ENCODE assay signal across 26 cellular contexts in the genomic region with DNA sequence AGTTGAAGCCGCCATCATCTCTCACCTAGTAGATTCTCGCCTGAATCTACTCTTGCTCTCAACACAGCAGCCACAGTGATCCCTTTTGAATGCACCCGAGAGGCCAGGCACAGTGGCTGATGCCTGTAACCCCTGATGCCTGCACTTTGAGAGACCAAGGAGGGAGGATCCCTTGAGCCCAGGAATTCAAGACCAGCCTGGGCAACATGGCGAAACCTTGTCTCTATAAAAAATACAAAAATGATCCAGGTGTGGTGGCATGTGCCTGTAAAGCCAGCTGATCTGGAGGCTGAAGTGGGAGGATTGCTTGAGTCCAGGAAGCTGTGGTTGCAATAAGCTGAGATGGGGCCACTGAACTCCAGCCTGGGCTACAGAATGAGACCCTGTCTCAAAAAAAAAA.
"Had no signal": no experiment of that assay in that cellular context is flagged by ENCODE, and none has a peak within 500 bp of the region (broad histone marks: within the 10 kb centered on the region; RNA-seq: fewer than 3 reads in every experiment).

No MANE protein-coding gene starts in this region.

- H3K36me3 ChIP-seq: gastrocnemius medialis, left lung, neural progenitor cell, prostate gland, right atrium auricular region, suprapubic skin, transverse colon, upper lobe of right lung, uterus had no signal

- H3K4me2 ChIP-seq: neural progenitor cell had no signal

- H3K27ac ChIP-seq: epithelial cell of prostate, gastrocnemius medialis, left lung, neural progenitor cell, prostate gland, right atrium auricular region, suprapubic skin, transverse colon, upper lobe of right lung, uterus had no signal

- ATAC-seq: esophagus mucosa; gastrocnemius medialis; left lung; mucosa of descending colon; stimulated activated naive CD8-positive, alpha-beta T cell treated with anti-CD3 and anti-CD28 coated beads, Interleukin-15, amount 100 ng/mL, for 72 hours; upper lobe of right lung had no signal

- H3K9me3 ChIP-seq: gastrocnemius medialis, left lung, mucosa of descending colon, prostate gland, right atrium auricular region, suprapubic skin, transverse colon, upper lobe of right lung, uterus had no signal

- DNase-seq: cortex of kidney; foreskin fibroblast; gastrocnemius medialis; head of caudate nucleus; kidney; left lung; mesenchymal stem cell; mucosa of descending colon; naive B cell; nucleus accumbens; small intestine; stimulated activated CD4-positive, alpha-beta T cell treated with anti-CD3 and anti-CD28 coated beads, Interleukin-12 subunit alpha, Interleukin-12 subunit beta, amount 100 ng/mL, for 4 hours; stimulated activated CD4-positive, alpha-beta T cell treated with anti-CD3 and anti-CD28 coated beads, Interleukin-1b, Interleukin-23, amount 100 ng/mL, for 48 hours; stimulated activated CD4-positive, alpha-beta T cell treated with anti-CD3 and anti-CD28 coated beads, Interleukin-4, amount 100 ng/mL, for 1 hour; stimulated activated CD8-positive, alpha-beta memory T cell treated with anti-CD3 and anti-CD28 coated beads, Interleukin-4, amount 100 ng/mL, for 48 hours; stimulated activated naive CD4-positive, alpha-beta T cell; stimulated activated naive CD8-positive, alpha-beta T cell treated with anti-CD3 and anti-CD28 coated beads, Interleukin-15, amount 100 ng/mL, for 72 hours; transverse colon; upper lobe of right lung; uterus had no signal

- H3K4me1 ChIP-seq: gastrocnemius medialis, prostate gland, uterus had no signal

- FAIRE-seq: kidney, small intestine had no signal

- H3K27me3 ChIP-seq: gastrocnemius medialis, left lung, neural progenitor cell, right atrium auricular region, suprapubic skin, transverse colon, upper lobe of right lung, uterus had no signal

- H3K9ac ChIP-seq: neural progenitor cell had no signal

- H2AFZ ChIP-seq: neural progenitor cell had no signal

- H3K4me3 ChIP-seq: gastrocnemius medialis, left lung, mucosa of descending colon, neural progenitor cell, prostate gland, right atrium auricular region, suprapubic skin, transverse colon, upper lobe of right lung, uterus had no signal
